In the genomic region with DNA sequence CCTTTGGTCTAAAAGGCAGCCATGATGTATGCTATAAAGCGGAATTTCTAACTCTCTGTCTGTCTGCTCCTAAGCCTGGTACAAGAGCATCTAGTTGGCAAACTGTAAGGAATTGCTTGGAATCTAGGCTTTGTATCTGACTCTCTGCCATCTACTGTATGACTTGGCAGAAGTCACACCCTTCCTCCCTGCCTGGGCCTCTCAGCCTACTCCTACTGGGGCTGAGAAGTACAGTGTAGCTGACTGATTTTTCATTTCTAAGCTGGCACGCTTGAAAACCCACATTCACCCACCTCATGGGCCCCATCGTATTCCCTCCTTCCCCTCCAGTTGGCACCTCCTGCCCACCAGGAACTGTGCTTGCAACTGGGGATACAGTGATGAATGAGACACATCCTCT, we compare ENCODE assay signal across 1 cellular context.
TF ChIP-seq lines count a peak whose summit lies in the region.

No MANE protein-coding gene starts in this region.

TF ChIP-seq in GM23338, 12 proteins besides CTCF, POLR2A, EP300 and RAD21 (continued from another document):
- TF ChIP-seq, protein P1, sequence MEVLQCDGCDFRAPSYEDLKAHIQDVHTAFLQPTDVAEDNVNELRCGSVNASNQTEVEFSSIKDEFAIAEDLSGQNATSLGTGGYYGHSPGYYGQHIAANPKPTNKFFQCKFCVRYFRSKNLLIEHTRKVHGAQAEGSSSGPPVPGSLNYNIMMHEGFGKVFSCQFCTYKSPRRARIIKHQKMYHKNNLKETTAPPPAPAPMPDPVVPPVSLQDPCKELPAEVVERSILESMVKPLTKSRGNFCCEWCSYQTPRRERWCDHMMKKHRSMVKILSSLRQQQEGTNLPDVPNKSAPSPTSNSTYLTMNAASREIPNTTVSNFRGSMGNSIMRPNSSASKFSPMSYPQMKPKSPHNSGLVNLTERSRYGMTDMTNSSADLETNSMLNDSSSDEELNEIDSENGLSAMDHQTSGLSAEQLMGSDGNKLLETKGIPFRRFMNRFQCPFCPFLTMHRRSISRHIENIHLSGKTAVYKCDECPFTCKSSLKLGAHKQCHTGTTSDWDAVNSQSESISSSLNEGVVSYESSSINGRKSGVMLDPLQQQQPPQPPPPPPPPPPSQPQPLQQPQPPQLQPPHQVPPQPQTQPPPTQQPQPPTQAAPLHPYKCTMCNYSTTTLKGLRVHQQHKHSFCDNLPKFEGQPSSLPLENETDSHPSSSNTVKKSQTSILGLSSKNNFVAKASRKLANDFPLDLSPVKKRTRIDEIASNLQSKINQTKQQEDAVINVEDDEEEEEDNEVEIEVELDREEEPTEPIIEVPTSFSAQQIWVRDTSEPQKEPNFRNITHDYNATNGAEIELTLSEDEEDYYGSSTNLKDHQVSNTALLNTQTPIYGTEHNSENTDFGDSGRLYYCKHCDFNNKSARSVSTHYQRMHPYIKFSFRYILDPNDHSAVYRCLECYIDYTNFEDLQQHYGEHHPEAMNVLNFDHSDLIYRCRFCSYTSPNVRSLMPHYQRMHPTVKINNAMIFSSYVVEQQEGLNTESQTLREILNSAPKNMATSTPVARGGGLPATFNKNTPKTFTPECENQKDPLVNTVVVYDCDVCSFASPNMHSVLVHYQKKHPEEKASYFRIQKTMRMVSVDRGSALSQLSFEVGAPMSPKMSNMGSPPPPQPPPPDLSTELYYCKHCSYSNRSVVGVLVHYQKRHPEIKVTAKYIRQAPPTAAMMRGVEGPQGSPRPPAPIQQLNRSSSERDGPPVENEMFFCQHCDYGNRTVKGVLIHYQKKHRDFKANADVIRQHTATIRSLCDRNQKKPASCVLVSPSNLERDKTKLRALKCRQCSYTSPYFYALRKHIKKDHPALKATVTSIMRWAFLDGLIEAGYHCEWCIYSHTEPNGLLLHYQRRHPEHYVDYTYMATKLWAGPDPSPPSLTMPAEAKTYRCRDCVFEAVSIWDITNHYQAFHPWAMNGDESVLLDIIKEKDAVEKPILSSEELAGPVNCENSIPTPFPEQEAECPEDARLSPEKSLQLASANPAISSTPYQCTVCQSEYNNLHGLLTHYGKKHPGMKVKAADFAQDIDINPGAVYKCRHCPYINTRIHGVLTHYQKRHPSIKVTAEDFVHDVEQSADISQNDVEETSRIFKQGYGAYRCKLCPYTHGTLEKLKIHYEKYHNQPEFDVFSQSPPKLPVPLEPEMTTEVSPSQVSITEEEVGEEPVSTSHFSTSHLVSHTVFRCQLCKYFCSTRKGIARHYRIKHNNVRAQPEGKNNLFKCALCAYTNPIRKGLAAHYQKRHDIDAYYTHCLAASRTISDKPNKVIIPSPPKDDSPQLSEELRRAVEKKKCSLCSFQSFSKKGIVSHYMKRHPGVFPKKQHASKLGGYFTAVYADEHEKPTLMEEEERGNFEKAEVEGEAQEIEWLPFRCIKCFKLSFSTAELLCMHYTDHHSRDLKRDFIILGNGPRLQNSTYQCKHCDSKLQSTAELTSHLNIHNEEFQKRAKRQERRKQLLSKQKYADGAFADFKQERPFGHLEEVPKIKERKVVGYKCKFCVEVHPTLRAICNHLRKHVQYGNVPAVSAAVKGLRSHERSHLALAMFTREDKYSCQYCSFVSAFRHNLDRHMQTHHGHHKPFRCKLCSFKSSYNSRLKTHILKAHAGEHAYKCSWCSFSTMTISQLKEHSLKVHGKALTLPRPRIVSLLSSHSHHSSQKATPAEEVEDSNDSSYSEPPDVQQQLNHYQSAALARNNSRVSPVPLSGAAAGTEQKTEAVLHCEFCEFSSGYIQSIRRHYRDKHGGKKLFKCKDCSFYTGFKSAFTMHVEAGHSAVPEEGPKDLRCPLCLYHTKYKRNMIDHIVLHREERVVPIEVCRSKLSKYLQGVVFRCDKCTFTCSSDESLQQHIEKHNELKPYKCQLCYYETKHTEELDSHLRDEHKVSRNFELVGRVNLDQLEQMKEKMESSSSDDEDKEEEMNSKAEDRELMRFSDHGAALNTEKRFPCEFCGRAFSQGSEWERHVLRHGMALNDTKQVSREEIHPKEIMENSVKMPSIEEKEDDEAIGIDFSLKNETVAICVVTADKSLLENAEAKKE (CRISPR knock-in tag; IDR thresholded peaks at IDR 0.05) = no peak
- TF ChIP-seq, protein P2, sequence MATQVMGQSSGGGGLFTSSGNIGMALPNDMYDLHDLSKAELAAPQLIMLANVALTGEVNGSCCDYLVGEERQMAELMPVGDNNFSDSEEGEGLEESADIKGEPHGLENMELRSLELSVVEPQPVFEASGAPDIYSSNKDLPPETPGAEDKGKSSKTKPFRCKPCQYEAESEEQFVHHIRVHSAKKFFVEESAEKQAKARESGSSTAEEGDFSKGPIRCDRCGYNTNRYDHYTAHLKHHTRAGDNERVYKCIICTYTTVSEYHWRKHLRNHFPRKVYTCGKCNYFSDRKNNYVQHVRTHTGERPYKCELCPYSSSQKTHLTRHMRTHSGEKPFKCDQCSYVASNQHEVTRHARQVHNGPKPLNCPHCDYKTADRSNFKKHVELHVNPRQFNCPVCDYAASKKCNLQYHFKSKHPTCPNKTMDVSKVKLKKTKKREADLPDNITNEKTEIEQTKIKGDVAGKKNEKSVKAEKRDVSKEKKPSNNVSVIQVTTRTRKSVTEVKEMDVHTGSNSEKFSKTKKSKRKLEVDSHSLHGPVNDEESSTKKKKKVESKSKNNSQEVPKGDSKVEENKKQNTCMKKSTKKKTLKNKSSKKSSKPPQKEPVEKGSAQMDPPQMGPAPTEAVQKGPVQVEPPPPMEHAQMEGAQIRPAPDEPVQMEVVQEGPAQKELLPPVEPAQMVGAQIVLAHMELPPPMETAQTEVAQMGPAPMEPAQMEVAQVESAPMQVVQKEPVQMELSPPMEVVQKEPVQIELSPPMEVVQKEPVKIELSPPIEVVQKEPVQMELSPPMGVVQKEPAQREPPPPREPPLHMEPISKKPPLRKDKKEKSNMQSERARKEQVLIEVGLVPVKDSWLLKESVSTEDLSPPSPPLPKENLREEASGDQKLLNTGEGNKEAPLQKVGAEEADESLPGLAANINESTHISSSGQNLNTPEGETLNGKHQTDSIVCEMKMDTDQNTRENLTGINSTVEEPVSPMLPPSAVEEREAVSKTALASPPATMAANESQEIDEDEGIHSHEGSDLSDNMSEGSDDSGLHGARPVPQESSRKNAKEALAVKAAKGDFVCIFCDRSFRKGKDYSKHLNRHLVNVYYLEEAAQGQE (IDR thresholded peaks at IDR 0.05; ENCODE audit: unreplicated experiment) = no peak
- TF ChIP-seq CREB1 (CRISPR knock-in tag; IDR thresholded peaks at IDR 0.05; ENCODE audit: low read depth) (no peak), ZNF331 (CRISPR knock-in tag; IDR thresholded peaks at IDR 0.05; ENCODE audit: low read depth) (no peak), ZNF114 (CRISPR knock-in tag; IDR thresholded peaks at IDR 0.05) (no peak), EZH2phosphoT487 (IDR thresholded peaks at IDR 0.05; ENCODE audit: unreplicated experiment) (no peak), POLR2AphosphoS5 (IDR thresholded peaks at IDR 0.05; ENCODE audit: low read depth) (no peak), EZH2 (IDR thresholded peaks at IDR 0.05; ENCODE audit: low read depth, unreplicated experiment) (no peak), STAT1 (IDR thresholded peaks at IDR 0.05; ENCODE audit: unreplicated experiment) (no peak)
- TF ChIP-seq, protein P3, sequence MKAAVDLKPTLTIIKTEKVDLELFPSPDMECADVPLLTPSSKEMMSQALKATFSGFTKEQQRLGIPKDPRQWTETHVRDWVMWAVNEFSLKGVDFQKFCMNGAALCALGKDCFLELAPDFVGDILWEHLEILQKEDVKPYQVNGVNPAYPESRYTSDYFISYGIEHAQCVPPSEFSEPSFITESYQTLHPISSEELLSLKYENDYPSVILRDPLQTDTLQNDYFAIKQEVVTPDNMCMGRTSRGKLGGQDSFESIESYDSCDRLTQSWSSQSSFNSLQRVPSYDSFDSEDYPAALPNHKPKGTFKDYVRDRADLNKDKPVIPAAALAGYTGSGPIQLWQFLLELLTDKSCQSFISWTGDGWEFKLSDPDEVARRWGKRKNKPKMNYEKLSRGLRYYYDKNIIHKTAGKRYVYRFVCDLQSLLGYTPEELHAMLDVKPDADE (IDR thresholded peaks at IDR 0.05) = no peak
TF ChIP-seq in GM23338: peak in this region for 0.
